In the genomic region with DNA sequence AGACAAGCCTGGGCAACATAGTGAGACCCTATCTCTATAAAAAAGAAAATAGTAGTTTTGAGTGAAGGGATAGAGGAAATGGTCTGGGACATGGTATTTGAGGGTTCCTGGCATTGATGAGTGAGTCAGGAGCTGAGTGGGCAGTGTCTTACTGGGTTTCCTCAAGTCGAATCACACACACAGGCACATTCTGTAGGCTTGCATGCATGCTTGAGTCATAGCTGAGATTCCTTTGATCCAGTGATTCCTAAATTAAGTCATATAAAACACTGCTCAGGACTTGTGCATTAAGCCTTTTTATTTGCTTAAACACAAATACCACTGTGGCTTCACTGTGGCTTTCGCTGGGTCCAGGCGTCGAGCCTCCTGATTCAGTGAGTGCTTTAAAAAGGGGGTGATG, we compare ENCODE assay signal across 15 cellular contexts.
DNase-seq lines count a peak whose midpoint lies in the region; ATAC-seq lines count a peak whose summit lies in the region.
"Had no signal": no experiment of that assay in that cellular context is flagged by ENCODE, and none has a peak within 500 bp of the region (broad histone marks: within the 10 kb centered on the region; RNA-seq: fewer than 3 reads in every experiment).

No MANE protein-coding gene starts in this region.

- peaks cover 5% of the 10 kb centered on the region for H3K36me3 Mint-ChIP-seq in activated T-helper 17 cell treated with anti-CD3 and anti-CD28 coated beads, Interleukin-2, amount 50 U/mL, for 72 hours (ENCODE audit: low read depth)

- no peaks in the 10 kb centered on the region for H3K4me1 Mint-ChIP-seq in activated T-helper 17 cell treated with anti-CD3 and anti-CD28 coated beads, Interleukin-2, amount 50 U/mL, for 72 hours
- H3K4me1 Mint-ChIP-seq: CD4-positive, alpha-beta memory T cell; memory B cell had no signal

- H3K9me3 Mint-ChIP-seq in activated T-helper 17 cell treated with anti-CD3 and anti-CD28 coated beads, Interleukin-2, amount 50 U/mL, for 72 hours: no peaks in the 10 kb centered on the region
- H3K9me3 Mint-ChIP-seq: CD4-positive, alpha-beta memory T cell; memory B cell had no signal

- no peak overlapping the region for H3K4me3 Mint-ChIP-seq in activated T-helper 17 cell treated with anti-CD3 and anti-CD28 coated beads, Interleukin-2, amount 50 U/mL, for 72 hours
- H3K4me3 Mint-ChIP-seq: CD4-positive, alpha-beta memory T cell; memory B cell had no signal

- DNase-seq in stimulated activated CD4-positive, alpha-beta T cell treated with anti-CD3 and anti-CD28 coated beads, Interleukin-1b, Interleukin-23, amount 100 ng/mL, for 48 hours: peak; percentile 38
- no peak for DNase-seq in stimulated activated CD4-positive, alpha-beta T cell treated with anti-CD3 and anti-CD28 coated beads, Interleukin-2, amount 100 ng/mL, for 24 hours
- DNase-seq in foreskin melanocyte (peak; percentile 94), NAMALWA (ENCODE audit: low spot score) (no peak), iPS-NIHi11 (ENCODE audit: low spot score) (no peak)
- DNase-seq: CD4-positive, alpha-beta memory T cell; effector CD4-positive, alpha-beta T cell; NCI-H2171; SJCRH30; stimulated activated CD4-positive, alpha-beta T cell treated with anti-CD3 and anti-CD28 coated beads, Interleukin-12 subunit alpha, Interleukin-12 subunit beta, amount 100 ng/mL, for 4 hours had no signal

- H3K27ac ChIP-seq in temporal lobe (ENCODE audit: low read depth, low read length): peak overlapping the region; percentile 59
- H3K27ac ChIP-seq: SJCRH30, thoracic aorta had no signal

- ATAC-seq in activated T-helper 17 cell treated with anti-CD3 and anti-CD28 coated beads, Interleukin-2, amount 50 U/mL, for 72 hours (replicated peaks): peak; percentile 78
- ATAC-seq in HG02885 (IDR thresholded peaks at IDR 0.05; ENCODE audit: poor library complexity, unreplicated experiment): no peak

- H3K27me3 Mint-ChIP-seq in activated T-helper 17 cell treated with anti-CD3 and anti-CD28 coated beads, Interleukin-2, amount 50 U/mL, for 72 hours: no peaks in the 10 kb centered on the region
- H3K27me3 Mint-ChIP-seq: CD4-positive, alpha-beta memory T cell; memory B cell had no signal

- no peak overlapping the region for H3K27ac Mint-ChIP-seq in activated T-helper 17 cell treated with anti-CD3 and anti-CD28 coated beads, Interleukin-2, amount 50 U/mL, for 72 hours
- H3K27ac Mint-ChIP-seq: memory B cell had no signal

Comparison
In these comparisons a context has a peak if more than half of its experiments do, and no peak if none do; other contexts are left out.
1. DNase-seq: peak in stimulated activated CD4-positive, alpha-beta T cell treated with anti-CD3 and anti-CD28 coated beads, Interleukin-1b, Interleukin-23, amount 100 ng/mL, for 48 hours (single experiment) and foreskin melanocyte (single experiment); none in stimulated activated CD4-positive, alpha-beta T cell treated with anti-CD3 and anti-CD28 coated beads, Interleukin-2, amount 100 ng/mL, for 24 hours (0 of 2), NAMALWA (single experiment) and iPS-NIHi11 (single experiment).